Comparison of ENCODE assay signal across 9 cellular contexts in genomic region chr9:20625003-20625349, GRCh38. TPM values are rescaled to one million over a fixed set of nuclear protein-coding genes. Genes with fewer than 3 reads are reported as not detected.
A peak's percentile ranks its signal among the peaks of the same experiment; 100 is the strongest.
DNase-seq lines count a peak whose midpoint lies in the region; ATAC-seq and TF ChIP-seq lines count a peak whose summit lies in the region.
"Had no signal": no experiment of that assay in that cellular context is flagged by ENCODE, and none has a peak within 500 bp of the region (broad histone marks: within the 10 kb centered on the region; RNA-seq: fewer than 3 reads in every experiment).

No MANE protein-coding gene starts in this region.

- H3K27ac Mint-ChIP-seq in activated T-cell treated with anti-CD3 and anti-CD28 coated beads, Interleukin-2, amount 50 U/mL, for 24 hours, result no peak overlapping the region
- H3K27ac Mint-ChIP-seq in glutamatergic neuron (ENCODE audit: unreplicated experiment), result no peak overlapping the region
- H3K27ac Mint-ChIP-seq in stimulated activated memory B cell treated with anti-CD40 and anti-IgM and Interleukin-4, amounts not matched to agents 10 μg/mL and 1 μg/mL and 100 μg/mL, for 72 hours, result no peak overlapping the region

- H3K4me3 Mint-ChIP-seq in activated T-cell treated with anti-CD3 and anti-CD28 coated beads, Interleukin-2, amount 50 U/mL, for 24 hours, result peak overlapping the region; percentile 87
- H3K4me3 Mint-ChIP-seq in glutamatergic neuron (ENCODE audit: unreplicated experiment), result peak overlapping the region; percentile 79
- peak overlapping the region; percentile 48 for H3K4me3 Mint-ChIP-seq in stimulated activated memory B cell treated with anti-CD40 and anti-IgM and Interleukin-4, amounts not matched to agents 10 μg/mL and 1 μg/mL and 100 μg/mL, for 72 hours

- no peaks in the 10 kb centered on the region for H3K9me3 Mint-ChIP-seq in activated T-cell treated with anti-CD3 and anti-CD28 coated beads, Interleukin-2, amount 50 U/mL, for 24 hours
- H3K9me3 Mint-ChIP-seq in glutamatergic neuron (ENCODE audit: unreplicated experiment), result peaks cover 8% of the 10 kb centered on the region
- no peaks in the 10 kb centered on the region for H3K9me3 Mint-ChIP-seq in stimulated activated memory B cell treated with anti-CD40 and anti-IgM and Interleukin-4, amounts not matched to agents 10 μg/mL and 1 μg/mL and 100 μg/mL, for 72 hours
- H3K9me3 Mint-ChIP-seq: activated naive CD4-positive, alpha-beta T cell treated with anti-CD3 and anti-CD28 coated beads, Interleukin-2, amount 50 U/mL, for 72 hours had no signal

- H3K4me1 Mint-ChIP-seq in activated T-cell treated with anti-CD3 and anti-CD28 coated beads, Interleukin-2, amount 50 U/mL, for 24 hours (ENCODE audit: low read depth), result peaks cover 23% of the 10 kb centered on the region
- H3K4me1 Mint-ChIP-seq in glutamatergic neuron (ENCODE audit: low read depth, unreplicated experiment), result peaks cover 19% of the 10 kb centered on the region
- peaks cover 42% of the 10 kb centered on the region for H3K4me1 Mint-ChIP-seq in stimulated activated memory B cell treated with anti-CD40 and anti-IgM and Interleukin-4, amounts not matched to agents 10 μg/mL and 1 μg/mL and 100 μg/mL, for 72 hours

- ATAC-seq in stimulated activated memory B cell treated with anti-CD40 and anti-IgM and Interleukin-4, amounts not matched to agents 10 μg/mL and 1 μg/mL and 100 μg/mL, for 72 hours, result no peak
- no peak for ATAC-seq in HG02973 (IDR thresholded peaks at IDR 0.05; ENCODE audit: unreplicated experiment)
- ATAC-seq: activated naive CD4-positive, alpha-beta T cell treated with anti-CD3 and anti-CD28 coated beads, Interleukin-2, amount 50 U/mL, for 72 hours had no signal

- peaks cover 19% of the 10 kb centered on the region for H3K36me3 Mint-ChIP-seq in activated T-cell treated with anti-CD3 and anti-CD28 coated beads, Interleukin-2, amount 50 U/mL, for 24 hours (ENCODE audit: low read depth)
- no peaks in the 10 kb centered on the region for H3K36me3 Mint-ChIP-seq in glutamatergic neuron (ENCODE audit: unreplicated experiment)
- no peaks in the 10 kb centered on the region for H3K36me3 Mint-ChIP-seq in stimulated activated memory B cell treated with anti-CD40 and anti-IgM and Interleukin-4, amounts not matched to agents 10 μg/mL and 1 μg/mL and 100 μg/mL, for 72 hours

- H3K27ac ChIP-seq in VCaP, result peak overlapping the region; percentile 90; the same call in 1 of the 2 replicates

- TF ChIP-seq CTCF in VCaP (conservative IDR thresholded peaks at IDR 0.05) (peak; percentile 58), glutamatergic neuron (IDR thresholded peaks at IDR 0.05; ENCODE audit: partially characterized antibody, unreplicated experiment) (peak; percentile 11)

- H3K27me3 Mint-ChIP-seq in activated T-cell treated with anti-CD3 and anti-CD28 coated beads, Interleukin-2, amount 50 U/mL, for 24 hours, result no peaks in the 10 kb centered on the region
- H3K27me3 Mint-ChIP-seq in glutamatergic neuron (ENCODE audit: unreplicated experiment), result peaks cover 14% of the 10 kb centered on the region
- H3K27me3 Mint-ChIP-seq in stimulated activated memory B cell treated with anti-CD40 and anti-IgM and Interleukin-4, amounts not matched to agents 10 μg/mL and 1 μg/mL and 100 μg/mL, for 72 hours, result peaks cover 33% of the 10 kb centered on the region

- DNase-seq in activated T-cell treated with anti-CD3 and anti-CD28 coated beads, Interleukin-2, amount 50 U/mL, for 24 hours, result no peak
- no peak for DNase-seq in activated T-cell treated with anti-CD3 and anti-CD28 coated beads, Interleukin-2, amount 50 U/mL, for 1 hour
- no peak for DNase-seq in glutamatergic neuron
- no peak for DNase-seq in RPMI8226
- no peak for DNase-seq in UCSD-AML1 (lab: John Stamatoyannopoulos, UW; ENCODE audit: unreplicated experiment)

RNA-seq across cellular contexts. Expression of gene MLLT3, which starts 2.7 kb away (rescaled TPM):
- total RNA-seq in glutamatergic neuron (ENCODE audit: unreplicated experiment), result 11.7 TPM

RNA-seq across cellular contexts. Expression of gene FOCAD, which starts 59.1 kb away (rescaled TPM):
- total RNA-seq in glutamatergic neuron (ENCODE audit: unreplicated experiment), result 104 TPM
